ENCODE assay signal across 17 cellular contexts in the genomic region with DNA sequence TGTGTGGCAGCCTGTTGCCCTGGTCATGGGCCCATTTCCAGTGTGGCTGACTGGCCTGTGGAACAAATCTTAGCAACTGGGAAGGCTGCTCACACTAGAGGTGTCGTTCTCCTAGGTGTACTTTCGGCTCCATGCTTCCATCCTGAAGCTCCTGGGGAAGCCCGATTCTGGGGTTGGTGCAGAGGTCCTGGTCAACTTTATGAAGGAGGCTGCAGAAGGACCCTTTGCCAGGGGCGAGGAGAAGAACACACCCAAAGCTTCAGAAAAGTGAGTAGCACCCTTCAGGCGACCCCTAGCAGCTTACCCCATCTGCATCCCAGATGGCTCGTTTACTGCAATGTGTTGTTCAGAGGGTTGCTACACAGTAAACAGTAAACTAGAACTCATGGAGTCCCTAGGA.
"Had no signal": no experiment of that assay in that cellular context is flagged by ENCODE, and none has a peak within 500 bp of the region (broad histone marks: within the 10 kb centered on the region; RNA-seq: fewer than 3 reads in every experiment).

No MANE protein-coding gene starts in this region.

- H3K4me1 Mint-ChIP-seq: nephron had no signal

- DNase-seq: activated CD4-positive, alpha-beta memory T cell treated with anti-CD3 and anti-CD28 coated beads for 36 hours; activated naive CD4-positive, alpha-beta T cell treated with anti-CD3 and anti-CD28 coated beads, Interleukin-2, amount 50 U/mL, for 16 hours; activated T-cell treated with anti-CD3 and anti-CD28 coated beads, Interleukin-2, amount 50 U/mL, for 24 hours; cerebellar nuclear complex; effector memory CD4-positive, alpha-beta T cell; left colon; lower lobe of right lung; retina; stimulated activated naive CD8-positive, alpha-beta T cell treated with anti-CD3 and anti-CD28 coated beads, Interleukin-15, Interleukin-2, amounts not matched to agents 100 U/mL and 50 U/mL, for 24 hours; substantia nigra; transverse colon had no signal

- H3K27me3 Mint-ChIP-seq: activated CD4-positive, alpha-beta memory T cell treated with anti-CD3 and anti-CD28 coated beads for 36 hours; activated T-cell treated with anti-CD3 and anti-CD28 coated beads, Interleukin-2, amount 50 U/mL, for 24 hours; dendritic cell treated with granulocyte-macrophage colony-stimulating factor and Interleukin-4, amounts not matched to agents 40 ng/mL and 50 ng/mL, for 4 days had no signal

- H3K27ac Mint-ChIP-seq: activated CD4-positive, alpha-beta memory T cell treated with anti-CD3 and anti-CD28 coated beads for 36 hours; activated T-cell treated with anti-CD3 and anti-CD28 coated beads, Interleukin-2, amount 50 U/mL, for 24 hours; activated T-helper 2 cell treated with anti-CD3 and anti-CD28 coated beads, Interferon-gamma antibody, Interleukin-2, Interleukin-4, amounts not matched to agents 10 μg/mL and 5 μg/mL and 100 μg/mL, durations not matched to agents 14 hours and 24 hours and 36 hours; dendritic cell treated with granulocyte-macrophage colony-stimulating factor and Interleukin-4, amounts not matched to agents 40 ng/mL and 50 ng/mL, for 4 days; nephron had no signal

- H3K4me1 ChIP-seq: ascending aorta, lower lobe of right lung, transverse colon, vagina had no signal

- H3K27ac ChIP-seq: ascending aorta, esophagus muscularis mucosa, lower lobe of right lung, transverse colon, vagina had no signal

- H3K9me3 ChIP-seq: ascending aorta, esophagus muscularis mucosa, lower lobe of right lung, transverse colon, vagina had no signal

- H3K4me3 ChIP-seq: ascending aorta, esophagus muscularis mucosa, lower lobe of right lung, transverse colon, vagina had no signal

- H3K9me3 Mint-ChIP-seq: activated CD4-positive, alpha-beta memory T cell treated with anti-CD3 and anti-CD28 coated beads for 36 hours; activated T-cell treated with anti-CD3 and anti-CD28 coated beads, Interleukin-2, amount 50 U/mL, for 24 hours; activated T-helper 2 cell treated with anti-CD3 and anti-CD28 coated beads, Interferon-gamma antibody, Interleukin-2, Interleukin-4, amounts not matched to agents 10 μg/mL and 5 μg/mL and 100 μg/mL, durations not matched to agents 14 hours and 24 hours and 36 hours; dendritic cell treated with granulocyte-macrophage colony-stimulating factor and Interleukin-4, amounts not matched to agents 40 ng/mL and 50 ng/mL, for 4 days; nephron had no signal

- H3K27me3 ChIP-seq: ascending aorta, esophagus muscularis mucosa, transverse colon, vagina had no signal

- ATAC-seq: left colon; lower lobe of right lung; stimulated activated naive CD8-positive, alpha-beta T cell treated with anti-CD3 and anti-CD28 coated beads, Interleukin-15, Interleukin-2, amounts not matched to agents 100 U/mL and 50 U/mL, for 24 hours had no signal

- H3K4me3 Mint-ChIP-seq: activated CD4-positive, alpha-beta memory T cell treated with anti-CD3 and anti-CD28 coated beads for 36 hours; activated T-cell treated with anti-CD3 and anti-CD28 coated beads, Interleukin-2, amount 50 U/mL, for 24 hours; dendritic cell treated with granulocyte-macrophage colony-stimulating factor and Interleukin-4, amounts not matched to agents 40 ng/mL and 50 ng/mL, for 4 days; nephron had no signal
